ENCODE assay signal across 8 cellular contexts in the genomic region with DNA sequence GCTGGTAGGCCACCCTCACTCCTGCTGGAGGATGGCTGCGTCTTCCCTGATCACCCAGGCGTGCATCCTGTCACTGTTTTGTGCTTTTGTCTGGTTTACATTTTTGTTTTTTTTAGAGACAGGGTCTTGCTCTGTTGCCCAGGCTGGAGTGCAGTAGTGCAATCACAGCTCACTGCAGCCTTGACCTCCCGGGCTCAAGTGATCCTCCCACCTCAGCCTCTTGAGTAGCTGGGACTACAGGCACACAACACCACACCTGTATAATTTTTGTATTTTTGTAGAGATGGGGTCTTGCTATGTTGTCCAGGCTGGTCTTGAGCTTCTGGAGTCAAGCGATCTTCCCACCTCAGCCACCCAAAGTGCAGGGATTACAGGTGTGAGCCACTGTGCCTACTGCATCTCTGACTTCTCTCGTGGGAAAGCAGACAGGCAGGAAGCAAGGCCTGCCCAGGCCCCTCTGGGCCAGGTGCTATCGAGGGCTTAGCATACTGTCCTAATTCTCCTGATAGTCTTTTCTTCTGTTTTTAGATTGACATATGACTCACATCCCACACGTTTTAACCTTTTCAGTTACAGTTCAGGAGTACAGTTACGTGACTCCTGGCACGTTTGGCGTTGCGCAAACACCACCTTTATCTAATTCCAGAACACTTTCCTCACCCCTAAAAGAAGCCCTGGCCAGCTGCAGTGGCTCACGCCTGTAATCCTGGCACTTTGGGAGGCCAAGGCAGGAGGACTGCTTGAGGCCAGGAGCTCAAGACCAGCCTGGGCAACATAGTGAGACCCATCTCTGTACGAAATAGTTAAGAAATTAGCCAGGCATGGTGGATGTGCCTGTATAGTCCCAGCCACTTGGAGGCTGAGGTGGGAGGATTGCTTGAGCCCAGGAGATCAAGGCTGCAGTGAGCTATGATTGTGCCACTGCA. TPM values are rescaled to one million over a fixed set of nuclear protein-coding genes. Genes with fewer than 3 reads are reported as not detected.
DNase-seq lines count a peak whose midpoint lies in the region; ATAC-seq, FAIRE-seq and TF ChIP-seq lines count a peak whose summit lies in the region.
"Not testable (repeated sequence)": the region's sequence is repeated elsewhere in the genome, so short reads cannot be mapped to it uniquely, and the experiment has no call there.

No MANE protein-coding gene starts in this region.

- H3K4me1 ChIP-seq in BLaER1 (peaks cover 100% of the 10 kb centered on the region), duodenal mucosa (ENCODE audit: control insufficient read depth in 1 of 2, insufficient read depth in 2 of 2, low read length in 2 of 2) (peaks cover 23 to 45% of the 10 kb centered on the region in 2 donors), HepG2 (ENCODE audit: insufficient read depth, low read length) (peaks cover 63% of the 10 kb centered on the region), spleen (peaks cover 66 to 100% (median 88%) of the 10 kb centered on the region in 6 donors)

- CTCF ChIA-PET in HepG2 (lab: Yijun Ruan, JAX; ENCODE audit: low intra/inter-chr PET ratio, low total read pairs) = not testable (repeated sequence)

- not testable (repeated sequence) for H3K9me3 ChIP-seq in BLaER1; duodenal mucosa (ENCODE audit: control insufficient read depth in 1 of 2, low read length in 2 of 2); HepG2 (ENCODE audit: low read length); spleen

- BruUV-seq in HepG2 (replicated peaks; lab: Mats Ljungman, UMichigan) = not testable (repeated sequence)

- H2AFZ ChIP-seq in HepG2 (ENCODE audit: low read length) = not testable (repeated sequence)

- H3K36me3 ChIP-seq in BLaER1; duodenal mucosa (ENCODE audit: control insufficient read depth in 1 of 2, insufficient read depth in 2 of 2, low read length in 2 of 2); HepG2 (replicated peaks in 1 of 2; ENCODE audit: control insufficient read depth in 1 of 2, insufficient read depth in 2 of 2, low read length in 2 of 2): not testable (repeated sequence)
- H3K36me3 ChIP-seq in spleen = peaks cover 0 to 39% (median 0%) of the 10 kb centered on the region in 6 donors

- H3K9me3 Mint-ChIP-seq in activated T-cell treated with anti-CD3 and anti-CD28 coated beads, Interleukin-2, amount 50 U/mL, for 4 hours = not testable (repeated sequence)

- peak overlapping the region; percentile 78 for H3K9ac ChIP-seq in BLaER1
- H3K9ac ChIP-seq in duodenal mucosa (ENCODE audit: low read depth in 1 of 2, low read length in 2 of 2) = peak overlapping the region in 1 of 2 donors; percentile 43
- not testable (repeated sequence) for H3K9ac ChIP-seq in HepG2 (ENCODE audit: insufficient read depth, low read depth, low read length)

- not testable (repeated sequence) for H3K27me3 Mint-ChIP-seq in activated T-cell treated with anti-CD3 and anti-CD28 coated beads, Interleukin-2, amount 50 U/mL, for 4 hours (ENCODE audit: low read depth)

- not testable (repeated sequence) for H3K27me3 ChIP-seq in BLaER1; duodenal mucosa (ENCODE audit: control insufficient read depth in 1 of 2, insufficient read depth in 2 of 2, low read length in 2 of 2); HepG2 (ENCODE audit: control insufficient read depth in 1 of 2, insufficient read depth in 2 of 2, low read length in 2 of 2); spleen (replicated peaks in 1 of 7)

- not testable (repeated sequence) for TF ChIP-seq CTCF in HepG2 (CRISPR knock-in tag; IDR thresholded peaks at IDR 0.05); spleen (IDR thresholded peaks at IDR 0.05 in 8 of 11, conservative IDR thresholded peaks at IDR 0.05 in 3 of 11)

- POLR2A ChIA-PET in HepG2 (lab: Yijun Ruan, JAX) = interaction anchor here (1.1 kb wide), 1 partner anchor 27 kb away, joined by 4 read pairs; no protein-coding TSS in a partner anchor

- H3K36me3 Mint-ChIP-seq in activated T-cell treated with anti-CD3 and anti-CD28 coated beads, Interleukin-2, amount 50 U/mL, for 4 hours (ENCODE audit: insufficient read depth) = not testable (repeated sequence)

- TF ChIP-seq EP300 in HepG2 (IDR thresholded peaks at IDR 0.05; ENCODE audit: low read depth in 2 of 2, low read length in 2 of 2) = peak; percentile 45 to 78; a peak in 3 of 4 replicates
- TF ChIP-seq EP300 in HepG2 (CRISPR knock-in tag; IDR thresholded peaks at IDR 0.05; ENCODE audit: borderline replicate concordance) = peak; percentile 75

- H3K4me3 Mint-ChIP-seq in activated T-cell treated with anti-CD3 and anti-CD28 coated beads, Interleukin-2, amount 50 U/mL, for 4 hours = peak overlapping the region; percentile 67

- in situ Hi-C loops in KBM-7 (cut with MboI; ENCODE audit: low pct_unique_long_range_greater_than_20kb, low sequenced_read_pairs); HepG2 (cut with HindIII; ENCODE audit: extremely low pct_ligation_motif_present, low pct_unique_long_range_greater_than_20kb): not testable (repeated sequence)

- H3K4me2 ChIP-seq in BLaER1 (peak overlapping the region; percentile 88), HepG2 (ENCODE audit: low read depth, low read length) (peak overlapping the region; percentile 22; the same call in 1 of the 2 replicates)

- intact Hi-C loops in HepG2 (cut with micrococcal nuclease; ENCODE audit: unreplicated experiment); spleen (cut with DNase I; ENCODE audit: low total_unique reads): not testable (repeated sequence)

- ATAC-seq in GM18909 (IDR thresholded peaks at IDR 0.05; ENCODE audit: poor library complexity, unreplicated experiment) = peak; percentile 16
- ATAC-seq in activated T-cell treated with anti-CD3 and anti-CD28 coated beads, Interleukin-2, amount 50 U/mL, for 4 hours = peak; percentile 26 to 28
- ATAC-seq in HepG2 = peak; percentile 79

- peak overlapping the region; percentile 90 for H3K27ac ChIP-seq in BLaER1
- peak overlapping the region; percentile 28 for H3K27ac ChIP-seq in duodenal mucosa (ENCODE audit: low read depth, low read length)
- H3K27ac ChIP-seq in HepG2 (ENCODE audit: extremely low read length, insufficient read depth, low read length) = peak overlapping the region; percentile 70
- H3K27ac ChIP-seq in spleen = peak overlapping the region; percentile 83 to 98 (median 95)

- peak; percentile 81 for DNase-seq in KBM-7
- DNase-seq in activated T-cell treated with anti-CD3 and anti-CD28 coated beads, Interleukin-2, amount 50 U/mL, for 4 hours; spleen: not testable (repeated sequence)
- peak; percentile 88 for DNase-seq in HepG2 (ENCODE audit: low spot score)

- TF ChIP-seq POLR2A in Raji (IDR thresholded peaks at IDR 0.05; ENCODE audit: insufficient read depth, low read depth, low read length) (peak; percentile 55; the same call in 1 of the 2 replicates), HepG2 (IDR thresholded peaks at IDR 0.05; ENCODE audit: insufficient read depth in 1 of 2, low read depth in 2 of 2, low read length in 2 of 2) (peak in 1 of 2 experiments; percentile 38; a peak in 2 of 4 replicates)
- not testable (repeated sequence) for TF ChIP-seq POLR2A in spleen (IDR thresholded peaks at IDR 0.05)

- 27% methylated on average over 13 of the region's 13 CpGs for WGBS in HepG2 (ENCODE audit: low lambda C conversion rate)
- 43 to 55% (median 47%) methylated on average over 13 of the region's 13 CpGs for WGBS in spleen, 5 donors

- peak; percentile 85 for FAIRE-seq in HepG2 (lab: Jason Lieb, UNC)

- H3K4me3 ChIP-seq in BLaER1 = peak overlapping the region; percentile 49
- not testable (repeated sequence) for H3K4me3 ChIP-seq in duodenal mucosa (ENCODE audit: low read depth in 1 of 2, low read length in 2 of 2); HepG2 (replicated peaks in 1 of 3; ENCODE audit: insufficient read depth in 1 of 3, low read depth in 2 of 3, low read length in 3 of 3)
- H3K4me3 ChIP-seq in spleen = peak overlapping the region in 2 of 8 donors; percentile 11 to 93

- H4K20me1 ChIP-seq in BLaER1 = peaks cover 76% of the 10 kb centered on the region
- H4K20me1 ChIP-seq in HepG2 (ENCODE audit: insufficient read depth, low read length) = not testable (repeated sequence)

- TF ChIP-seq RAD21 in HepG2 (CRISPR knock-in tag; IDR thresholded peaks at IDR 0.05) = not testable (repeated sequence)

- peaks cover 67% of the 10 kb centered on the region for H3K4me1 Mint-ChIP-seq in activated T-cell treated with anti-CD3 and anti-CD28 coated beads, Interleukin-2, amount 50 U/mL, for 4 hours (ENCODE audit: low read depth)

- not testable (repeated sequence) for H3K79me2 ChIP-seq in HepG2 (ENCODE audit: insufficient read depth, low read length)

RNA-seq across cellular contexts. Expression of a gene that starts 9.2 kb away (rescaled TPM):
- 100 to 1,000 TPM; 128 to 137 (median 137) TPM for total RNA-seq in activated T-cell treated with anti-CD3 and anti-CD28 coated beads, Interleukin-2, amount 50 U/mL, for 4 hours
- total RNA-seq in HepG2 (2016; rRNA removed; fragmentation: Illumina TruSeq; extraction: Trizol) (3.5 and 4.3 TPM in 2 replicates), spleen (100 to 1,000 TPM in 5 of 7 donors, 10 to 100 TPM in 2; 80.8 to 161 (median 124) TPM)
- total RNA-seq in HepG2 (2016; cell fraction: cytosol; rRNA removed; fragmentation: Illumina TruSeq; extraction: Trizol; ENCODE audit: low read depth) = 2.2 and 2.7 TPM in 2 replicates
- total RNA-seq in HepG2 (2016; cell fraction: insoluble cytoplasmic fraction; rRNA removed; fragmentation: Illumina TruSeq; extraction: Trizol) = 3.5 and 4.0 TPM in 2 replicates
- total RNA-seq in HepG2 (2016; cell fraction: membrane; rRNA removed; fragmentation: Illumina TruSeq; extraction: Trizol) = 2.7 and 3.2 TPM in 2 replicates
- total RNA-seq in HepG2 (2016; cell fraction: nucleus; rRNA removed; fragmentation: Illumina TruSeq; extraction: Trizol) = 2.4 and 2.5 TPM in 2 replicates
- polyA plus RNA-seq in HepG2 (2011; rRNA removed) (17.8 and 20.3 TPM in 2 replicates), spleen (10 to 100 TPM; 24.2 to 48.7 (median 37.6) TPM)
- 13.9 and 16.9 TPM in 2 replicates for polyA plus RNA-seq in HepG2 (2011; cell fraction: cytosol; rRNA removed)
- polyA plus RNA-seq in HepG2 (2011; cell fraction: nucleus; rRNA removed) = 10.8 and 12.6 TPM in 2 replicates
- polyA plus RNA-seq in HepG2 (2012) = 6.2 and 6.8 TPM in 2 replicates
- polyA plus RNA-seq in HepG2 (2016; cell fraction: cytosol; fragmentation: Illumina TruSeq; extraction: Trizol; ENCODE audit: low read depth) = 0.97 and 1.0 TPM in 2 replicates
- 6.2 and 7.9 TPM in 2 replicates for polyA plus RNA-seq in HepG2 (2016; cell fraction: insoluble cytoplasmic fraction; fragmentation: Illumina TruSeq; extraction: Trizol; ENCODE audit: low read depth)
- polyA plus RNA-seq in HepG2 (2016; cell fraction: membrane; fragmentation: Illumina TruSeq; extraction: Trizol; ENCODE audit: low read depth) = 2.8 TPM in 2 replicates
- polyA plus RNA-seq in HepG2 (2016; cell fraction: nucleus; fragmentation: Illumina TruSeq; extraction: Trizol; ENCODE audit: insufficient read depth, low read depth) = 6.6 and 6.8 TPM in 2 replicates
- polyA minus RNA-seq in HepG2 (2011; rRNA and poly(A)+ RNA removed; ENCODE audit: low replicate concordance) = 23.6 and 71.5 TPM in 2 replicates
- polyA minus RNA-seq in HepG2 (2011; cell fraction: cytosol; rRNA and poly(A)+ RNA removed) = 19.3 and 25.0 TPM in 2 replicates
- polyA minus RNA-seq in HepG2 (2011; cell fraction: nucleus; rRNA and poly(A)+ RNA removed) = 5.3 and 6.0 TPM in 2 replicates

RNA-seq across cellular contexts. Expression of a gene that starts 9.8 kb away (rescaled TPM):
- total RNA-seq in activated T-cell treated with anti-CD3 and anti-CD28 coated beads, Interleukin-2, amount 50 U/mL, for 4 hours = 1 to 10 TPM; 3.4 to 4.6 (median 4.2) TPM
- 0.24 and 0.77 TPM in 2 replicates for total RNA-seq in HepG2 (2016; rRNA removed; fragmentation: Illumina TruSeq; extraction: Trizol)
- total RNA-seq in HepG2 (2016; cell fraction: cytosol; rRNA removed; fragmentation: Illumina TruSeq; extraction: Trizol; ENCODE audit: low read depth) = 0.79 and 0.91 TPM in 2 replicates
- total RNA-seq in HepG2 (2016; cell fraction: insoluble cytoplasmic fraction; rRNA removed; fragmentation: Illumina TruSeq; extraction: Trizol) = 0.34 and 1.5 TPM in 2 replicates
- 0.83 and 1.5 TPM in 2 replicates for total RNA-seq in HepG2 (2016; cell fraction: membrane; rRNA removed; fragmentation: Illumina TruSeq; extraction: Trizol)
- 1.1 and 2.5 TPM in 2 replicates for total RNA-seq in HepG2 (2016; cell fraction: nucleus; rRNA removed; fragmentation: Illumina TruSeq; extraction: Trizol)
- polyA plus RNA-seq in HepG2 (2011; rRNA removed) = 3.9 and 4.1 TPM in 2 replicates
- polyA plus RNA-seq in HepG2 (2011; cell fraction: cytosol; rRNA removed) = 0.55 and 0.75 TPM in 2 replicates
- polyA plus RNA-seq in HepG2 (2011; cell fraction: nucleus; rRNA removed) = 66.6 and 91.0 TPM in 2 replicates
- polyA plus RNA-seq in HepG2 (2012) = 1.7 and 4.4 TPM in 2 replicates
- 0.57 and 1.2 TPM in 2 replicates for polyA plus RNA-seq in HepG2 (2016; cell fraction: cytosol; fragmentation: Illumina TruSeq; extraction: Trizol; ENCODE audit: low read depth)
- polyA plus RNA-seq in HepG2 (2016; cell fraction: insoluble cytoplasmic fraction; fragmentation: Illumina TruSeq; extraction: Trizol; ENCODE audit: low read depth) = 0.45 and 0.53 TPM in 2 replicates
- polyA plus RNA-seq in HepG2 (2016; cell fraction: membrane; fragmentation: Illumina TruSeq; extraction: Trizol; ENCODE audit: low read depth) = 0.94 TPM in 2 replicates
- 4.3 and 6.3 TPM in 2 replicates for polyA plus RNA-seq in HepG2 (2016; cell fraction: nucleus; fragmentation: Illumina TruSeq; extraction: Trizol; ENCODE audit: insufficient read depth, low read depth)
- 0.54 and 2.7 TPM in 2 replicates for polyA minus RNA-seq in HepG2 (2011; rRNA and poly(A)+ RNA removed; ENCODE audit: low replicate concordance)
- polyA minus RNA-seq in HepG2 (2011; cell fraction: cytosol; rRNA and poly(A)+ RNA removed) = not detected in 2 replicates
- polyA minus RNA-seq in HepG2 (2011; cell fraction: nucleus; rRNA and poly(A)+ RNA removed) = 1.9 and 4.2 TPM in 2 replicates
- total RNA-seq in spleen = 1 to 10 TPM; 1.9 to 5.8 (median 3.7) TPM
- polyA plus RNA-seq in spleen = 10 to 100 TPM; 13.6 to 25.9 (median 16.7) TPM

RNA-seq across cellular contexts. Expression of a gene that starts 35.9 kb away (rescaled TPM):
- 100 to 1,000 TPM; 122 to 130 (median 128) TPM for total RNA-seq in activated T-cell treated with anti-CD3 and anti-CD28 coated beads, Interleukin-2, amount 50 U/mL, for 4 hours
- 35.5 and 44.9 TPM in 2 replicates for total RNA-seq in HepG2 (2016; rRNA removed; fragmentation: Illumina TruSeq; extraction: Trizol)
- total RNA-seq in HepG2 (2016; cell fraction: cytosol; rRNA removed; fragmentation: Illumina TruSeq; extraction: Trizol; ENCODE audit: low read depth) = 52.3 and 57.0 TPM in 2 replicates
- total RNA-seq in HepG2 (2016; cell fraction: insoluble cytoplasmic fraction; rRNA removed; fragmentation: Illumina TruSeq; extraction: Trizol) = 30.7 and 45.2 TPM in 2 replicates
- 90.7 and 98.8 TPM in 2 replicates for total RNA-seq in HepG2 (2016; cell fraction: membrane; rRNA removed; fragmentation: Illumina TruSeq; extraction: Trizol)
- 29.7 and 31.4 TPM in 2 replicates for total RNA-seq in HepG2 (2016; cell fraction: nucleus; rRNA removed; fragmentation: Illumina TruSeq; extraction: Trizol)
- polyA plus RNA-seq in HepG2 (2011; rRNA removed) = 112 and 129 TPM in 2 replicates
- 75.6 and 125 TPM in 2 replicates for polyA plus RNA-seq in HepG2 (2011; cell fraction: cytosol; rRNA removed)
- 253 and 307 TPM in 2 replicates for polyA plus RNA-seq in HepG2 (2011; cell fraction: nucleus; rRNA removed)
- 68.1 and 73.6 TPM in 2 replicates for polyA plus RNA-seq in HepG2 (2012)
- 65.6 and 66.5 TPM in 2 replicates for polyA plus RNA-seq in HepG2 (2016; cell fraction: cytosol; fragmentation: Illumina TruSeq; extraction: Trizol; ENCODE audit: low read depth)
- 34.0 and 45.2 TPM in 2 replicates for polyA plus RNA-seq in HepG2 (2016; cell fraction: insoluble cytoplasmic fraction; fragmentation: Illumina TruSeq; extraction: Trizol; ENCODE audit: low read depth)
- 77.4 and 85.7 TPM in 2 replicates for polyA plus RNA-seq in HepG2 (2016; cell fraction: membrane; fragmentation: Illumina TruSeq; extraction: Trizol; ENCODE audit: low read depth)
- 73.2 and 74.3 TPM in 2 replicates for polyA plus RNA-seq in HepG2 (2016; cell fraction: nucleus; fragmentation: Illumina TruSeq; extraction: Trizol; ENCODE audit: insufficient read depth, low read depth)
- polyA minus RNA-seq in HepG2 (2011; rRNA and poly(A)+ RNA removed; ENCODE audit: low replicate concordance) = 79.7 and 204 TPM in 2 replicates
- 99.9 and 101 TPM in 2 replicates for polyA minus RNA-seq in HepG2 (2011; cell fraction: cytosol; rRNA and poly(A)+ RNA removed)
- polyA minus RNA-seq in HepG2 (2011; cell fraction: nucleus; rRNA and poly(A)+ RNA removed) = 40.2 and 51.7 TPM in 2 replicates
- 100 to 1,000 TPM; 212 to 389 (median 265) TPM for total RNA-seq in spleen
- polyA plus RNA-seq in spleen = 100 to 1,000 TPM in 1 of 3 donors, 10 to 100 TPM in 2; 88.2 to 154 (median 90.0) TPM

Comparison
In these comparisons a context has a peak if more than half of its experiments do, and no peak if none do; other contexts are left out.
1. H3K27ac ChIP-seq: peak in every context shown above with its lines; median percentile 95 in spleen; 90 in BLaER1; 70 in HepG2; 28 in duodenal mucosa.
2. ATAC-seq: peak in every context shown above with its lines; median percentile 79 in HepG2; 27 in activated T-cell treated with anti-CD3 and anti-CD28 coated beads, Interleukin-2, amount 50 U/mL, for 4 hours; 16 in GM18909.
3. RNA of a gene that starts 9.2 kb away (total RNA-seq): 128 to 137 TPM in activated T-cell treated with anti-CD3 and anti-CD28 coated beads, Interleukin-2, amount 50 U/mL, for 4 hours and 80.8 to 161 TPM in spleen; 2.2 to 4.3 TPM in HepG2; every median in the first group is over 10 times any median in the second.